In the genomic region with DNA sequence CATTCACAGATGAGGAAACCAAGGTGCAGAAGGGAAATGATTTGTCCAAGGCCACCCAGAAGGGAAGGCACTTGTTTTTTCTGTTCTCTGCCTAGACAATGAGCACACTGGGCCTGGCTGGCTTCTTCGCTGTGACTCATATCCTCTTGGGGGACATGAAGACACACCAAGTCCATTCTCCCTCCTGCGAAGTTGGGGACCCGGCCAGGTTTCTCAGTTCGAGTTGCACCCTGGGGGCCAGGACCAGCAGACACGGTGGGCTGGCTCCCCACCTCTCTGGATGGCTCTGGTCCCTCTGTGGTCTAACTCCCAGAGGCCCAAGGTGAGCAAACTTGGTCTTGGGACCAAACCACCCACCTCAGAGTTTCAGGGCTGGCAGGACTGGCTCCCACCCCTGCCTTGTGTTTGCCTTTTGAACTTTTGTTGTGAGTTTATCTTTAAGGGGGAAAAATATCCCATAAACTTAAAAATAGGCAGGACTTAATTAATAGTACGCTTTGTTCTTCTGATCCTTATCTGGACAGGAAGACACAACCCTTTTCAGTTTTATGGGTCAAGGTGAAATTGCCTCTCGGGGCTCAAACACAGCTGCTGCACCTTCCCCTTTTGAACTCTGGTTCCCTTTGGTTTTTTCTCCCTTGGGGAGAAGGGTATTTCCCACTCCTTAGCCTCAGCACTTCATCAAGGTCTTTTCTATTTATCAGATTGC, we compare ENCODE assay signal across 8 cellular contexts. TPM values are rescaled to one million over a fixed set of nuclear protein-coding genes. Genes with fewer than 3 reads are reported as not detected.
DNase-seq lines count a peak whose midpoint lies in the region; ATAC-seq and TF ChIP-seq lines count a peak whose summit lies in the region.

No MANE protein-coding gene starts in this region.

- DNase-seq in EL: peak; percentile 57
- DNase-seq in SIG-M5 treated with dmso at 0.1 percent for 504 hours (lab: John Stamatoyannopoulos, UW; ENCODE audit: unreplicated experiment): peak; percentile 70
- peak; percentile 47 for DNase-seq in left ventricle myocardium superior
- DNase-seq in omental fat pad (ENCODE audit: low spot score): no peak
- DNase-seq in NCI-H128 (lab: John Stamatoyannopoulos, UW; ENCODE audit: unreplicated experiment): no peak

- intact Hi-C loops in left ventricle myocardium superior (cut with micrococcal nuclease): no loop called here

- ATAC-seq in GM21737 (IDR thresholded peaks at IDR 0.05; ENCODE audit: unreplicated experiment) (peak; percentile 53), left ventricle myocardium superior (peak; percentile 78), omental fat pad (ENCODE audit: low FRiP score) (no peak), GM21717 (IDR thresholded peaks at IDR 0.05; ENCODE audit: unreplicated experiment) (no peak), HG03039 (IDR thresholded peaks at IDR 0.05; ENCODE audit: unreplicated experiment) (no peak)

- TF ChIP-seq CTCF in omental fat pad (IDR thresholded peaks at IDR 0.05): no peak

RNA-seq across cellular contexts. Expression of a gene that starts 9.0 kb away (rescaled TPM):
- total RNA-seq in left ventricle myocardium superior: 130 TPM
- 100 to 1,000 TPM in 1 of 4 donors, 10 to 100 TPM in 3; 84.8 to 121 (median 91.7) TPM for total RNA-seq in omental fat pad

RNA-seq across cellular contexts. Expression of a gene that starts 32.3 kb away (rescaled TPM):
- total RNA-seq in left ventricle myocardium superior (13.2 TPM), omental fat pad (10 to 100 TPM; 19.6 to 38.1 (median 21.8) TPM)

RNA-seq across cellular contexts. Expression of a gene that starts 37.5 kb away (rescaled TPM):
- total RNA-seq in left ventricle myocardium superior (8.0 TPM), omental fat pad (10 to 100 TPM in 2 of 4 donors, 1 to 10 TPM in 2; 2.1 to 14.7 (median 6.6) TPM)

RNA-seq across cellular contexts. Expression of a gene that starts 47.7 kb away (rescaled TPM):
- total RNA-seq in left ventricle myocardium superior: 108 TPM
- 100 to 1,000 TPM in 2 of 4 donors, 10 to 100 TPM in 2; 57.4 to 147 (median 97.9) TPM for total RNA-seq in omental fat pad

Comparison
In these comparisons a context has a peak if more than half of its experiments do, and no peak if none do; other contexts are left out.
1. DNase-seq: peak in EL (single experiment), SIG-M5 treated with dmso at 0.1 percent for 504 hours (single experiment) and left ventricle myocardium superior (single experiment); none in omental fat pad (single experiment) and NCI-H128 (single experiment).
2. ATAC-seq: peak in GM21737 (single experiment) and left ventricle myocardium superior (single experiment); none in omental fat pad (single experiment), GM21717 (single experiment) and HG03039 (single experiment).